ENCODE assay signal across 23 cellular contexts in the genomic region with DNA sequence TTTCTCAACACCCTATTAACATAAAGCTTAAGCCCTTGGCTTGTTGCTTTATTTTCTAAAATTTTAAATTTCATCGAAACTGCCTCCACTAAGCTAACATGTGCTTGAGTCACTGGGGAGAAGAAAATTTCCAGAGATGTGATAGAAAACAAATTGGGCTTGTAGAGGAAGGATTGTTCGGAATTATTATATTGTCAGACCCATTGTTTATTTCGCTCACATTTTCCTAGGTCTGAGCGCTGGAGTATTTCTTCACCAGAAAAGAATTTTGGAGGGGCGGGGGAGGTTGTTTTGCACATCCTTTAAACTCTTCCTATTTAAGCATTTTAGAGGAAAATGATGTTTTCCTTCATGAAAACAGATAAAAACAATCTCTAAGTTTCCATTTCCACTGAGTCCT. TPM values are rescaled to one million over a fixed set of nuclear protein-coding genes. Genes with fewer than 3 reads are reported as not detected.
DNase-seq lines count a peak whose midpoint lies in the region; ATAC-seq and TF ChIP-seq lines count a peak whose summit lies in the region.
"Had no signal": no experiment of that assay in that cellular context is flagged by ENCODE, and none has a peak within 500 bp of the region (broad histone marks: within the 10 kb centered on the region; RNA-seq: fewer than 3 reads in every experiment).

No MANE protein-coding gene starts in this region.

- peak; percentile 1 for ATAC-seq in Right ventricle myocardium superior (ENCODE audit: poor library complexity)
- ATAC-seq in sciatic nerve: peak; percentile 66
- ATAC-seq in activated CD4-positive, alpha-beta T cell treated with anti-CD3 and anti-CD28 coated beads for 36 hours: no peak
- ATAC-seq: natural killer cell had no signal

- H3K79me2 ChIP-seq in mammary epithelial cell (ENCODE audit: insufficient read depth, low read length): no peaks in the 10 kb centered on the region

- no peak overlapping the region for H3K4me3 Mint-ChIP-seq in activated CD4-positive, alpha-beta T cell treated with anti-CD3 and anti-CD28 coated beads for 36 hours
- H3K4me3 Mint-ChIP-seq: activated naive CD8-positive, alpha-beta T cell treated with anti-CD3 and anti-CD28 coated beads for 36 hours; CD4-positive, CD25-positive, alpha-beta regulatory T cell; natural killer cell; T-helper 1 cell treated with Interleukin-12 subunit alpha and Interleukin-12 subunit beta and Interleukin-4 antibody, amounts not matched to agents 30 μg/mL and 1 μg/mL, for 36 hours had no signal

- dilution Hi-C loops in mammary epithelial cell (cut with HindIII; ENCODE audit: low sequenced_read_pairs): no loop called here

- H3K4me3 ChIP-seq in breast epithelium (peak overlapping the region in 1 of 3 donors; percentile 0), mammary epithelial cell (replicated peaks in 1 of 3; ENCODE audit: insufficient read depth in 1 of 3, low read depth in 2 of 3, low read length in 3 of 3) (no peak overlapping the region), uterus (no peak overlapping the region)
- H3K4me3 ChIP-seq: spleen, vagina had no signal

- TF ChIP-seq POLR2A in breast epithelium (IDR thresholded peaks at IDR 0.05) (no peak), uterus (IDR thresholded peaks at IDR 0.05) (no peak)

- H3K27ac Mint-ChIP-seq in activated CD4-positive, alpha-beta T cell treated with anti-CD3 and anti-CD28 coated beads for 36 hours: no peak overlapping the region
- H3K27ac Mint-ChIP-seq: activated naive CD8-positive, alpha-beta T cell treated with anti-CD3 and anti-CD28 coated beads for 36 hours; CD4-positive, CD25-positive, alpha-beta regulatory T cell; natural killer cell; T-helper 1 cell treated with Interleukin-12 subunit alpha and Interleukin-12 subunit beta and Interleukin-4 antibody, amounts not matched to agents 30 μg/mL and 1 μg/mL, for 36 hours had no signal

- 82% methylated on average over 5 of the region's 5 CpGs for WGBS in mammary epithelial cell (ENCODE audit: low coverage, missing lambda C conversion rate)

- H3K36me3 ChIP-seq in breast epithelium (no peaks in the 10 kb centered on the region), mammary epithelial cell (ENCODE audit: insufficient read depth, low read length) (no peaks in the 10 kb centered on the region), uterus (no peaks in the 10 kb centered on the region)
- H3K36me3 ChIP-seq: spleen, vagina had no signal

- no peak overlapping the region for H3K4me2 ChIP-seq in mammary epithelial cell (ENCODE audit: insufficient read depth, low read depth, low read length)

- BruUV-seq in mammary epithelial cell (replicated peaks; lab: Mats Ljungman, UMichigan): no TSS peak

- H2AFZ ChIP-seq in mammary epithelial cell (ENCODE audit: low read depth, low read length): no peak overlapping the region

- no peak for TF ChIP-seq CTCF in breast epithelium (IDR thresholded peaks at IDR 0.05)
- no peak for TF ChIP-seq CTCF in mammary epithelial cell (conservative IDR thresholded peaks at IDR 0.05 in 1 of 2, IDR thresholded peaks at IDR 0.05 in 1 of 2; ENCODE audit: extremely low read depth in 1 of 2, insufficient read depth in 1 of 2, low read depth in 1 of 2, low read length in 2 of 2)
- no peak for TF ChIP-seq CTCF in uterus (IDR thresholded peaks at IDR 0.05)

- H3K36me3 Mint-ChIP-seq in activated CD4-positive, alpha-beta T cell treated with anti-CD3 and anti-CD28 coated beads for 36 hours (ENCODE audit: low read depth): no peaks in the 10 kb centered on the region
- H3K36me3 Mint-ChIP-seq: CD4-positive, CD25-positive, alpha-beta regulatory T cell; natural killer cell had no signal

- CTCF ChIA-PET in mammary epithelial cell (lab: Charles Lee; ENCODE audit: low non-redundant PET): no interaction called here
- CTCF ChIA-PET in activated CD4-positive, alpha-beta T cell treated with anti-CD3 and anti-CD28 coated beads for 36 hours (lab: Charles Lee): interaction anchor here (0.6 kb wide), 1 partner anchor 11 kb away, joined by 3 read pairs; no protein-coding TSS in a partner anchor

- in situ Hi-C loops in mammary epithelial cell (cut with MboI; ENCODE audit: low sequenced_read_pairs in 2 of 2): loop anchor here (25.0 kb wide), 1 partner anchor 1709 kb away; no protein-coding TSS in a partner anchor

- H4K20me1 ChIP-seq in mammary epithelial cell (ENCODE audit: insufficient read depth, low read length): no peaks in the 10 kb centered on the region

- POLR2A ChIA-PET in activated CD4-positive, alpha-beta T cell treated with anti-CD3 and anti-CD28 coated beads for 36 hours (lab: Charles Lee): no interaction called here

- H3K4me1 Mint-ChIP-seq in activated CD4-positive, alpha-beta T cell treated with anti-CD3 and anti-CD28 coated beads for 36 hours: no peaks in the 10 kb centered on the region
- H3K4me1 Mint-ChIP-seq: activated naive CD8-positive, alpha-beta T cell treated with anti-CD3 and anti-CD28 coated beads for 36 hours; natural killer cell had no signal

- no peak overlapping the region for H3K9ac ChIP-seq in mammary epithelial cell (ENCODE audit: insufficient read depth, low read length)

- no peaks in the 10 kb centered on the region for H3K27me3 ChIP-seq in breast epithelium
- H3K27me3 ChIP-seq in mammary epithelial cell (ENCODE audit: insufficient read depth, low read length): no peaks in the 10 kb centered on the region
- no peaks in the 10 kb centered on the region for H3K27me3 ChIP-seq in uterus
- H3K27me3 ChIP-seq: spleen, vagina had no signal

- no peaks in the 10 kb centered on the region for H3K27me3 Mint-ChIP-seq in activated CD4-positive, alpha-beta T cell treated with anti-CD3 and anti-CD28 coated beads for 36 hours

- intact Hi-C loops in breast epithelium (cut with DNase I; ENCODE audit: low total_unique reads): no loop called here
- intact Hi-C loops in mammary epithelial cell (cut with micrococcal nuclease): no loop called here
- intact Hi-C loops in Right ventricle myocardium superior (cut with DNase I): no loop called here
- intact Hi-C loops in sciatic nerve (cut with DNase I): no loop called here
- intact Hi-C loops in uterus (cut with DNase I; ENCODE audit: low total_unique reads): no loop called here
- intact Hi-C loops in activated CD4-positive, alpha-beta T cell treated with anti-CD3 and anti-CD28 coated beads for 36 hours (cut with DNase I, micrococcal nuclease): no loop called here

- H3K9me3 ChIP-seq in breast epithelium (no peaks in the 10 kb centered on the region), mammary epithelial cell (replicated peaks; ENCODE audit: insufficient read depth, low read length) (peaks cover 12% of the 10 kb centered on the region), uterus (no peaks in the 10 kb centered on the region)
- H3K9me3 ChIP-seq: spleen, vagina had no signal

- H3K4me1 ChIP-seq in breast epithelium: no peaks in the 10 kb centered on the region
- H3K4me1 ChIP-seq in mammary epithelial cell (ENCODE audit: insufficient read depth, low read length): no peaks in the 10 kb centered on the region
- peaks cover 10 to 11% of the 10 kb centered on the region in 2 donors for H3K4me1 ChIP-seq in uterus
- H3K4me1 ChIP-seq: spleen had no signal

- no peaks in the 10 kb centered on the region for H3K9me3 Mint-ChIP-seq in activated CD4-positive, alpha-beta T cell treated with anti-CD3 and anti-CD28 coated beads for 36 hours (ENCODE audit: low read depth)
- H3K9me3 Mint-ChIP-seq: activated naive CD8-positive, alpha-beta T cell treated with anti-CD3 and anti-CD28 coated beads for 36 hours; natural killer cell; T-helper 1 cell treated with Interleukin-12 subunit alpha and Interleukin-12 subunit beta and Interleukin-4 antibody, amounts not matched to agents 30 μg/mL and 1 μg/mL, for 36 hours had no signal

- H3K27ac ChIP-seq in breast epithelium: peak overlapping the region; percentile 73 to 83
- no peak overlapping the region for H3K27ac ChIP-seq in mammary epithelial cell (ENCODE audit: insufficient read depth, low read depth, low read length)
- peak overlapping the region; percentile 62 to 90 for H3K27ac ChIP-seq in uterus
- H3K27ac ChIP-seq: 22Rv1, spleen, vagina had no signal

- DNase-seq in breast epithelium (ENCODE audit: low spot score in 2 of 2): no peak
- no peak for DNase-seq in mammary epithelial cell
- DNase-seq in Right ventricle myocardium superior: no peak
- no peak for DNase-seq in sciatic nerve (ENCODE audit: low spot score)
- DNase-seq in uterus: no peak
- no peak for DNase-seq in activated CD4-positive, alpha-beta T cell treated with anti-CD3 and anti-CD28 coated beads for 36 hours
- no peak for DNase-seq in NCI-H2081 treated with DMSO at 0.1 percent for 48 hours (lab: John Stamatoyannopoulos, UW)
- no peak for DNase-seq in NCI-H187 treated with DMSO at 0.1 percent for 48 hours (lab: John Stamatoyannopoulos, UW)
- DNase-seq: activated effector memory CD4-positive, alpha-beta T cell treated with Interleukin-2 at 50 U/mL for 16 hours; activated naive CD8-positive, alpha-beta T cell treated with anti-CD3 and anti-CD28 coated beads for 36 hours; CD4-positive, CD25-positive, alpha-beta regulatory T cell; effector CD8-positive, alpha-beta T cell; erythroblast; natural killer cell; NCI-H1417 treated with DMSO at 0.1 percent for 48 hours; NCI-H446 treated with DMSO at 0.1 percent for 48 hours; NCI-H82; occipital lobe; RPMI8226; spleen had no signal

RNA-seq across cellular contexts. Expression of a gene that starts 29.1 kb away (rescaled TPM):
- 100 to 1,000 TPM in 1 of 3 donors, 10 to 100 TPM in 2; 40.0 to 178 (median 45.6) TPM for total RNA-seq in breast epithelium
- total RNA-seq in mammary epithelial cell: 1 to 10 TPM in 1 of 2 donors, under 1 TPM in 1; 0.19 to 2.5 TPM
- 0.60 TPM for polyA plus RNA-seq in mammary epithelial cell
- 10.4 TPM for polyA minus RNA-seq in mammary epithelial cell
- total RNA-seq in Right ventricle myocardium superior: 67.7 TPM
- 94.9 TPM for total RNA-seq in sciatic nerve
- 10 to 100 TPM; 12.8 to 59.2 (median 44.0) TPM for total RNA-seq in uterus
- total RNA-seq in activated CD4-positive, alpha-beta T cell treated with anti-CD3 and anti-CD28 coated beads for 36 hours: 100 to 1,000 TPM; 102 to 119 TPM
